19 cellular contexts compared by ENCODE assay signal in the genomic region with DNA sequence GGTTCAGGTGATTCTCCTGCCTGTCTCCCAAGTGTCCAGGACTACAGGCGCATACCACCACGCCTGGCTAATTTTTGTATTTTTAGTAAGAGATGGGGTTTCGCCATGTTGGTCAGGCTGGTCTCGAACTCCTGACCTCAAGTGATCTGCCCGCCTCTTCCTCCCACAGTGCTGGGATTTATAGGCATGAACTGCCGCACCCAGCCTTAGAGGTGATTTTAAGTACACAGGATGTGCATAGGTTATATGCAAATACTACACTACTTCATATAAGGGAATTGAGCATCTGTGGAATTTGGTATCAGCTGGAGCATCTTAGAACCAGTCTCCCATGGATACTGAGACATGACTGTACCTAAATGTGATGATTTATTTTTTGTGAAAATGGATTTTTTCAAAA. TPM values are rescaled to one million over a fixed set of nuclear protein-coding genes. Genes with fewer than 3 reads are reported as not detected.
DNase-seq lines count a peak whose midpoint lies in the region; ATAC-seq and TF ChIP-seq lines count a peak whose summit lies in the region.
"Had no signal": no experiment of that assay in that cellular context is flagged by ENCODE, and none has a peak within 500 bp of the region (broad histone marks: within the 10 kb centered on the region; RNA-seq: fewer than 3 reads in every experiment).

No MANE protein-coding gene starts in this region.

- no peak for ATAC-seq in Right ventricle myocardium inferior
- no peak for ATAC-seq in central memory CD8-positive, alpha-beta T cell (replicated peaks; ENCODE audit: extremely low read depth, poor library complexity, severe bottlenecking)
- no peak for ATAC-seq in naive thymus-derived CD4-positive, alpha-beta T cell
- no peak for ATAC-seq in HG02571 (IDR thresholded peaks at IDR 0.05; ENCODE audit: unreplicated experiment)
- no peak for ATAC-seq in T-cell (replicated peaks in 1 of 4)
- ATAC-seq in GM21515 (IDR thresholded peaks at IDR 0.05; ENCODE audit: unreplicated experiment), result no peak
- ATAC-seq: GM12878 had no signal

- H3K27me3 ChIP-seq in cardiac muscle cell (no peaks in the 10 kb centered on the region), thyroid gland (no peaks in the 10 kb centered on the region)
- no peaks in the 10 kb centered on the region for H3K27me3 ChIP-seq in naive thymus-derived CD4-positive, alpha-beta T cell (ENCODE audit: control insufficient read depth in 2 of 2, insufficient read depth in 2 of 2, low read length in 2 of 2)
- H3K27me3 ChIP-seq: BE2C, Peyer's patch, SJCRH30 had no signal

- H3K27ac ChIP-seq in cardiac muscle cell (peak overlapping the region; percentile 87), thyroid gland (peak overlapping the region in 2 of 3 donors; percentile 2 to 8)
- H3K27ac ChIP-seq in naive thymus-derived CD4-positive, alpha-beta T cell (ENCODE audit: low read depth, low read length), result no peak overlapping the region
- H3K27ac ChIP-seq: Peyer's patch, SJCRH30 had no signal

- POLR2A ChIA-PET in naive thymus-derived CD4-positive, alpha-beta T cell (lab: Charles Lee), result interaction anchor here (1.1 kb wide), 1 partner anchor 19 kb away, joined by 4 read pairs; no protein-coding TSS in a partner anchor
- POLR2A ChIA-PET in T-cell (lab: Charles Lee), result interaction anchor here (0.8 to 1.0 kb wide), 2 partner anchors 11 to 13 kb away, joined by 3 to 7 read pairs; no protein-coding TSS in a partner anchor

- H3K4me1 Mint-ChIP-seq in central memory CD8-positive, alpha-beta T cell, result peaks cover 84% of the 10 kb centered on the region
- peaks cover 64 to 100% (median 95%) of the 10 kb centered on the region in 7 donors for H3K4me1 Mint-ChIP-seq in naive thymus-derived CD4-positive, alpha-beta T cell
- peaks cover 95 to 98% (median 96%) of the 10 kb centered on the region in 3 donors for H3K4me1 Mint-ChIP-seq in T-cell

- H3K4me3 ChIP-seq in cardiac muscle cell, result no peak overlapping the region
- no peak overlapping the region for H3K4me3 ChIP-seq in naive thymus-derived CD4-positive, alpha-beta T cell (ENCODE audit: low read length)
- no peak overlapping the region for H3K4me3 ChIP-seq in thyroid gland (replicated peaks in 1 of 3)
- H3K4me3 ChIP-seq: GM12878, Peyer's patch, SJCRH30 had no signal

- no peaks in the 10 kb centered on the region for H3K9me3 ChIP-seq in cardiac muscle cell (ENCODE audit: low read depth)
- H3K9me3 ChIP-seq in naive thymus-derived CD4-positive, alpha-beta T cell (ENCODE audit: control insufficient read depth in 2 of 3, low read length in 3 of 3), result no peaks in the 10 kb centered on the region
- H3K9me3 ChIP-seq in thyroid gland, result no peaks in the 10 kb centered on the region
- H3K9me3 ChIP-seq: BE2C, Peyer's patch, SJCRH30 had no signal

- CTCF ChIA-PET in naive thymus-derived CD4-positive, alpha-beta T cell (lab: Charles Lee), result no interaction called here
- CTCF ChIA-PET in T-cell (lab: Charles Lee), result interaction anchor here in 1 of 2 donors (0.6 kb wide), 1 partner anchor 218 kb away, joined by 3 read pairs; no protein-coding TSS in a partner anchor

- H3K36me3 ChIP-seq in cardiac muscle cell (peaks cover 22% of the 10 kb centered on the region), thyroid gland (no peaks in the 10 kb centered on the region)
- H3K36me3 ChIP-seq in naive thymus-derived CD4-positive, alpha-beta T cell (ENCODE audit: control insufficient read depth in 2 of 3, insufficient read depth in 3 of 3, low read length in 3 of 3), result peaks cover 0 to 13% (median 11%) of the 10 kb centered on the region in 3 experiments

- H3K36me3 Mint-ChIP-seq in central memory CD8-positive, alpha-beta T cell (ENCODE audit: insufficient read depth), result peaks cover 55% of the 10 kb centered on the region
- peaks cover 22 to 65% (median 55%) of the 10 kb centered on the region in 5 donors for H3K36me3 Mint-ChIP-seq in naive thymus-derived CD4-positive, alpha-beta T cell
- H3K36me3 Mint-ChIP-seq in T-cell, result peaks cover 65% of the 10 kb centered on the region

- TF ChIP-seq CTCF in cardiac muscle cell (IDR thresholded peaks at IDR 0.05; ENCODE audit: low read depth, low read length) (no peak), thyroid gland (IDR thresholded peaks at IDR 0.05) (no peak)

- peak overlapping the region; percentile 29 for H3K27ac Mint-ChIP-seq in central memory CD8-positive, alpha-beta T cell (ENCODE audit: low read depth)
- H3K27ac Mint-ChIP-seq in naive thymus-derived CD4-positive, alpha-beta T cell, result peak overlapping the region in 5 of 9 donors; percentile 4 to 59 (median 24)
- no peak overlapping the region for H3K27ac Mint-ChIP-seq in T-cell

- intact Hi-C loops in Right ventricle myocardium inferior (cut with DNase I) (no loop called here), thyroid gland (cut with DNase I) (no loop called here)
- intact Hi-C loops in naive thymus-derived CD4-positive, alpha-beta T cell (cut with micrococcal nuclease), result no loop called here

- DNase-seq in cardiac muscle cell (ENCODE audit: low read depth in 1 of 2, low spot score in 1 of 2) (no peak), Right ventricle myocardium inferior (ENCODE audit: missing footprints) (no peak), thyroid gland (peak; percentile 34 to 53), T-cell (no peak)
- DNase-seq in central memory CD8-positive, alpha-beta T cell (ENCODE audit: low spot score in 2 of 2), result no peak
- DNase-seq in naive thymus-derived CD4-positive, alpha-beta T cell, result no peak
- DNase-seq: BE2C, DND-41, H7, IMR-90, NCI-H1694, NCI-H2081, NCI-H2171 treated with DMSO at 0.1 percent for 48 hours, NCI-H526, Peyer's patch, SJCRH30 had no signal

- H3K27me3 Mint-ChIP-seq in central memory CD8-positive, alpha-beta T cell, result no peaks in the 10 kb centered on the region
- no peaks in the 10 kb centered on the region for H3K27me3 Mint-ChIP-seq in naive thymus-derived CD4-positive, alpha-beta T cell
- no peaks in the 10 kb centered on the region for H3K27me3 Mint-ChIP-seq in T-cell

- TF ChIP-seq POLR2A in thyroid gland (IDR thresholded peaks at IDR 0.05), result no peak

- H3K9me3 Mint-ChIP-seq in central memory CD8-positive, alpha-beta T cell, result no peaks in the 10 kb centered on the region
- no peaks in the 10 kb centered on the region for H3K9me3 Mint-ChIP-seq in naive thymus-derived CD4-positive, alpha-beta T cell
- H3K9me3 Mint-ChIP-seq in T-cell, result no peaks in the 10 kb centered on the region

- H3K4me3 Mint-ChIP-seq in central memory CD8-positive, alpha-beta T cell, result no peak overlapping the region
- H3K4me3 Mint-ChIP-seq in naive thymus-derived CD4-positive, alpha-beta T cell, result peak overlapping the region in 7 of 10 donors; percentile 13 to 45 (median 30)
- H3K4me3 Mint-ChIP-seq in T-cell, result peak overlapping the region in 1 of 3 donors; percentile 28

- peaks cover 53% of the 10 kb centered on the region for H3K4me1 ChIP-seq in cardiac muscle cell (ENCODE audit: low read depth)
- peaks cover 38 to 56% of the 10 kb centered on the region in 2 donors for H3K4me1 ChIP-seq in naive thymus-derived CD4-positive, alpha-beta T cell (ENCODE audit: control insufficient read depth in 2 of 2, insufficient read depth in 2 of 2, low read length in 2 of 2)
- H3K4me1 ChIP-seq in thyroid gland, result peaks cover 65 to 73% of the 10 kb centered on the region in 2 donors
- H3K4me1 ChIP-seq: BE2C, SJCRH30 had no signal

- 66 to 72% methylated on average over 6 of the region's 6 CpGs for WGBS in thyroid gland, 2 donors

RNA-seq across cellular contexts. Expression of gene WAC, which starts 21.0 kb away (rescaled TPM):
- total RNA-seq in cardiac muscle cell (113 and 141 TPM in 2 replicates), Right ventricle myocardium inferior (100 TPM), thyroid gland (100 to 1,000 TPM; 165 to 189 (median 169) TPM), T-cell (100 to 1,000 TPM; 142 to 184 (median 157) TPM)
- 72.2 and 109 TPM in 2 replicates for polyA plus RNA-seq in cardiac muscle cell
- 100 to 1,000 TPM; 143 to 184 (median 179) TPM for total RNA-seq in naive thymus-derived CD4-positive, alpha-beta T cell
- 100 to 1,000 TPM in 1 of 2 donors, 10 to 100 TPM in 1; 86.0 to 115 TPM for polyA plus RNA-seq in naive thymus-derived CD4-positive, alpha-beta T cell

Comparison
In these comparisons a context has a peak if more than half of its experiments do, and no peak if none do; other contexts are left out.
1. DNase-seq: peak in thyroid gland (2 of 2); none in cardiac muscle cell (0 of 2), Right ventricle myocardium inferior (single experiment), central memory CD8-positive, alpha-beta T cell (0 of 2), naive thymus-derived CD4-positive, alpha-beta T cell (0 of 9) and T-cell (0 of 34).
2. H3K27ac Mint-ChIP-seq: peak in central memory CD8-positive, alpha-beta T cell (single experiment) and naive thymus-derived CD4-positive, alpha-beta T cell (5 of 9); none in T-cell (0 of 2).